ENCODE assay signal across 9 cellular contexts in genomic region chr4:139977838-139978604, GRCh38.
DNase-seq lines count a peak whose midpoint lies in the region; ATAC-seq and TF ChIP-seq lines count a peak whose summit lies in the region.
"Had no signal": no experiment of that assay in that cellular context is flagged by ENCODE, and none has a peak within 500 bp of the region (broad histone marks: within the 10 kb centered on the region; RNA-seq: fewer than 3 reads in every experiment).

No MANE protein-coding gene starts in this region.

- H3K36me3 Mint-ChIP-seq in activated CD8-positive, alpha-beta T cell treated with anti-CD3 and anti-CD28 coated beads, Interleukin-2, amount 10 ng/mL, durations not matched to agents 7 days and 5 days (ENCODE audit: low read depth), result peaks cover 13% of the 10 kb centered on the region
- H3K36me3 Mint-ChIP-seq in activated CD8-positive, alpha-beta T cell treated with anti-CD3 and anti-CD28 coated beads for 36 hours (ENCODE audit: low read depth), result peaks cover 4% of the 10 kb centered on the region

- DNase-seq in activated CD8-positive, alpha-beta T cell treated with anti-CD3 and anti-CD28 coated beads, Interleukin-2, amount 10 ng/mL, durations not matched to agents 7 days and 5 days, result no peak
- no peak for DNase-seq in activated CD8-positive, alpha-beta T cell treated with anti-CD3 and anti-CD28 coated beads for 36 hours
- DNase-seq in suprapubic skin (ENCODE audit: low spot score in 2 of 2) (no peak), esophagus muscularis mucosa (ENCODE audit: extremely low spot score) (no peak), anterior cingulate cortex (lab: John Stamatoyannopoulos, UW) (no peak), NOMO-1 treated with DMSO at 0.1 percent for 48 hours (lab: John Stamatoyannopoulos, UW; ENCODE audit: unreplicated experiment) (no peak)
- DNase-seq: caudate nucleus had no signal

- CTCF ChIA-PET in activated CD8-positive, alpha-beta T cell treated with anti-CD3 and anti-CD28 coated beads, Interleukin-2, amount 10 ng/mL, durations not matched to agents 7 days and 5 days (lab: Charles Lee), result interaction anchor here (1.0 to 1.8 kb wide), 2 partner anchors 15 to 382 kb away, joined by 3 to 6 read pairs; no protein-coding TSS in a partner anchor
- CTCF ChIA-PET in activated CD8-positive, alpha-beta T cell treated with anti-CD3 and anti-CD28 coated beads for 36 hours (lab: Charles Lee), result interaction anchor here (0.7 to 1.3 kb wide), 2 partner anchors 9 to 382 kb away, joined by 3 to 6 read pairs; no protein-coding TSS in a partner anchor

- POLR2A ChIA-PET in activated CD8-positive, alpha-beta T cell treated with anti-CD3 and anti-CD28 coated beads, Interleukin-2, amount 10 ng/mL, durations not matched to agents 7 days and 5 days (lab: Charles Lee), result interaction anchor here (1.3 kb wide), 1 partner anchor 120 kb away, joined by 3 read pairs; no protein-coding TSS in a partner anchor
- POLR2A ChIA-PET in activated CD8-positive, alpha-beta T cell treated with anti-CD3 and anti-CD28 coated beads for 36 hours (lab: Charles Lee), result no interaction called here

- H3K9me3 Mint-ChIP-seq in activated CD8-positive, alpha-beta T cell treated with anti-CD3 and anti-CD28 coated beads, Interleukin-2, amount 10 ng/mL, durations not matched to agents 7 days and 5 days (ENCODE audit: insufficient read depth), result no peaks in the 10 kb centered on the region
- no peaks in the 10 kb centered on the region for H3K9me3 Mint-ChIP-seq in activated CD8-positive, alpha-beta T cell treated with anti-CD3 and anti-CD28 coated beads for 36 hours

- H3K4me1 ChIP-seq in suprapubic skin (peaks cover 38% of the 10 kb centered on the region), esophagus muscularis mucosa (peaks cover 11 to 37% (median 32%) of the 10 kb centered on the region in 4 donors)

- ATAC-seq in activated CD8-positive, alpha-beta T cell treated with anti-CD3 and anti-CD28 coated beads, Interleukin-2, amount 10 ng/mL, durations not matched to agents 7 days and 5 days, result no peak
- no peak for ATAC-seq in activated CD8-positive, alpha-beta T cell treated with anti-CD3 and anti-CD28 coated beads for 36 hours
- peak; percentile 40 for ATAC-seq in GM21786 (IDR thresholded peaks at IDR 0.05; ENCODE audit: unreplicated experiment)

- H3K27ac Mint-ChIP-seq in activated CD8-positive, alpha-beta T cell treated with anti-CD3 and anti-CD28 coated beads, Interleukin-2, amount 10 ng/mL, durations not matched to agents 7 days and 5 days, result peak overlapping the region; percentile 30
- H3K27ac Mint-ChIP-seq in activated CD8-positive, alpha-beta T cell treated with anti-CD3 and anti-CD28 coated beads for 36 hours, result no peak overlapping the region

- WGBS in suprapubic skin, result 100% methylated on average over 3 of the region's 3 CpGs
- 81% methylated on average over 3 of the region's 3 CpGs for WGBS in esophagus muscularis mucosa

- H3K9me3 ChIP-seq in KOPT-K1 (ENCODE audit: insufficient read depth, low read length, poor library complexity, severe bottlenecking) (no peaks in the 10 kb centered on the region), suprapubic skin (no peaks in the 10 kb centered on the region), esophagus muscularis mucosa (no peaks in the 10 kb centered on the region)

- intact Hi-C loops in activated CD8-positive, alpha-beta T cell treated with anti-CD3 and anti-CD28 coated beads for 36 hours (cut with micrococcal nuclease), result no loop called here
- intact Hi-C loops in esophagus muscularis mucosa (cut with DNase I), result no loop called here

- H3K4me3 Mint-ChIP-seq in activated CD8-positive, alpha-beta T cell treated with anti-CD3 and anti-CD28 coated beads, Interleukin-2, amount 10 ng/mL, durations not matched to agents 7 days and 5 days, result no peak overlapping the region
- no peak overlapping the region for H3K4me3 Mint-ChIP-seq in activated CD8-positive, alpha-beta T cell treated with anti-CD3 and anti-CD28 coated beads for 36 hours

- H3K27me3 Mint-ChIP-seq in activated CD8-positive, alpha-beta T cell treated with anti-CD3 and anti-CD28 coated beads, Interleukin-2, amount 10 ng/mL, durations not matched to agents 7 days and 5 days (ENCODE audit: low read depth), result no peaks in the 10 kb centered on the region
- H3K27me3 Mint-ChIP-seq in activated CD8-positive, alpha-beta T cell treated with anti-CD3 and anti-CD28 coated beads for 36 hours, result no peaks in the 10 kb centered on the region

- peak overlapping the region; percentile 11 for H3K27ac ChIP-seq in KOPT-K1 (ENCODE audit: low read depth, low read length, poor library complexity, severe bottlenecking)
- peak overlapping the region; percentile 60 for H3K27ac ChIP-seq in suprapubic skin
- no peak overlapping the region for H3K27ac ChIP-seq in esophagus muscularis mucosa (replicated peaks in 1 of 4)

- H3K27me3 ChIP-seq in suprapubic skin, result no peaks in the 10 kb centered on the region
- H3K27me3 ChIP-seq in esophagus muscularis mucosa, result no peaks in the 10 kb centered on the region

- TF ChIP-seq POLR2A in suprapubic skin (IDR thresholded peaks at IDR 0.05) (no peak), esophagus muscularis mucosa (IDR thresholded peaks at IDR 0.05; ENCODE audit: low read depth) (no peak)

- TF ChIP-seq EP300 in suprapubic skin (IDR thresholded peaks at IDR 0.05), result no peak
- TF ChIP-seq EP300 in esophagus muscularis mucosa (IDR thresholded peaks at IDR 0.05), result no peak

- H3K4me1 Mint-ChIP-seq in activated CD8-positive, alpha-beta T cell treated with anti-CD3 and anti-CD28 coated beads, Interleukin-2, amount 10 ng/mL, durations not matched to agents 7 days and 5 days (ENCODE audit: low read depth), result peaks cover 53% of the 10 kb centered on the region
- peaks cover 26% of the 10 kb centered on the region for H3K4me1 Mint-ChIP-seq in activated CD8-positive, alpha-beta T cell treated with anti-CD3 and anti-CD28 coated beads for 36 hours (ENCODE audit: low read depth)

- TF ChIP-seq CTCF in activated CD8-positive, alpha-beta T cell treated with anti-CD3 and anti-CD28 coated beads for 36 hours (IDR thresholded peaks at IDR 0.05), result no peak
- TF ChIP-seq CTCF in suprapubic skin (IDR thresholded peaks at IDR 0.05) (no peak), esophagus muscularis mucosa (IDR thresholded peaks at IDR 0.05) (no peak)

- H3K36me3 ChIP-seq in KOPT-K1 (ENCODE audit: insufficient read depth, low read length), result no peaks in the 10 kb centered on the region
- no peaks in the 10 kb centered on the region for H3K36me3 ChIP-seq in suprapubic skin
- H3K36me3 ChIP-seq in esophagus muscularis mucosa, result no peaks in the 10 kb centered on the region

- H3K4me3 ChIP-seq in suprapubic skin (no peak overlapping the region), esophagus muscularis mucosa (no peak overlapping the region)

Comparison
In these comparisons a context has a peak if more than half of its experiments do, and no peak if none do; other contexts are left out.
1. H3K27ac ChIP-seq: peak in KOPT-K1 (single experiment) and suprapubic skin (single experiment); none in esophagus muscularis mucosa (0 of 4).